1 cellular context compared by ENCODE assay signal in the genomic region with DNA sequence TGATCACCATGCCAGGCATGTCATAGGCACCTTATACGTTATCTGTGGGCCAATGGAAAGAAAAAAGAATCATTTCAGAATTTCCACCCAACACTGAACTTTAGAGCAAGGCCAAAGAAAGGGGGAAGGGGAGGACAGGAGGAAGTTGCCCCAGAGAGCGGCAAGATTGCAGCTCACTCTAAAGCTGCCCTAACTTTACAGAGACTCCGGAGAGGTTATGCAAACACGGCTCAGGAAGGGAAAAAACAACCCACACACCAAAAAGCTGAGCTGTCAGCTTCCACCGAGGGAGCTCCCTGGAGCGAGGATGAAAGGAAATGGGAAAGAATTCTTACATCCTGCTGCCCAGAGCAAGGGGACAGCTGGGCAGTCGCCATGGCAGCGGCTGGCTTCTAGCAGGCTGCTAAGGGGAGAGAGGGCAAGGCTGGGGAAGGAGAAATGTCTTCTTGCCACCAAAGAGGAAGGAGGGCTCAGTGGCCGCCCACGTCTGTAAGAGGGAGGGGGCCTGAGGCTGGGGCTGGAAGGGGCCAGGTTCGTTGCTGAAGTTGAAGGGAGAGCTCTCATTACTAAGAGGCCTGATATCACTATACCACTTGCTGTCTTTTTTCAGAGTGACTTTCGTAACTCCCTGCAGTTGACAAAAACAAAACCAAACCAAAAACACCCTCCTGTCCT.
TF ChIP-seq lines count a peak whose summit lies in the region.

No MANE protein-coding gene starts in this region.

TF ChIP-seq in K562, 482 proteins besides CTCF, POLR2A, EP300 and RAD21 (continued from another document and continues in another):
- TF ChIP-seq NR2C1 (IDR thresholded peaks at IDR 0.05) (no peak), NR2C1 (tag; IDR thresholded peaks at IDR 0.05) (no peak), MCM3 (IDR thresholded peaks at IDR 0.05) (no peak), PHF8 (IDR thresholded peaks at IDR 0.05; ENCODE audit: borderline replicate concordance, low read length) (peak; percentile 14; the same call in 1 of the 2 replicates), SAP30 (IDR thresholded peaks at IDR 0.05; ENCODE audit: borderline replicate concordance, insufficient read depth, low read depth, low read length, poor library complexity, severe bottlenecking) (no peak), MTF1 (CRISPR knock-in tag; IDR thresholded peaks at IDR 0.05; ENCODE audit: borderline replicate concordance) (no peak), ZNF316 (IDR thresholded peaks at IDR 0.05) (0 out of 2 replicates have a peak, but pooled peaks have one; percentile 8), FOXA3 (CRISPR knock-in tag; conservative IDR thresholded peaks at IDR 0.05 in 1 of 2, IDR thresholded peaks at IDR 0.05 in 1 of 2) (0 out of 4 replicates have a peak, but pooled peaks of 1 of the 2 experiments have one; percentile 21), DACH1 (IDR thresholded peaks at IDR 0.05; ENCODE audit: partially characterized antibody) (no peak), MBD2 (IDR thresholded peaks at IDR 0.05; ENCODE audit: borderline replicate concordance, low read depth) (no peak), SMC3 (conservative IDR thresholded peaks at IDR 0.05; ENCODE audit: insufficient read depth, low read depth, low read length) (no peak), ZFP36 (IDR thresholded peaks at IDR 0.05; ENCODE audit: low read depth, low read length, partially characterized antibody) (peak; percentile 0), ZNF311 (CRISPR knock-in tag; IDR thresholded peaks at IDR 0.05) (no peak), RCOR1 (IDR thresholded peaks at IDR 0.05; ENCODE audit: borderline replicate concordance in 1 of 2, low read depth in 2 of 2, low read length in 2 of 2) (0 out of 4 replicates have a peak, but pooled peaks of 1 of the 2 experiments have one; percentile 15), FOXP1 (CRISPR knock-in tag; IDR thresholded peaks at IDR 0.05) (no peak), DPF2 (IDR thresholded peaks at IDR 0.05) (no peak; the same call in 1 of the 2 replicates), HIVEP1 (CRISPR knock-in tag; IDR thresholded peaks at IDR 0.05) (no peak), MIER1 (IDR thresholded peaks at IDR 0.05; ENCODE audit: low read depth) (no peak), GTF2F1 (IDR thresholded peaks at IDR 0.05; ENCODE audit: low read depth, low read length) (no peak), ATF7 (IDR thresholded peaks at IDR 0.05) (peak; percentile 21; the same call in 1 of the 2 replicates), CEBPB (tag; IDR thresholded peaks at IDR 0.05) (peak; percentile 74), ZNF133 (CRISPR knock-in tag; IDR thresholded peaks at IDR 0.05) (no peak), CEBPG (CRISPR knock-in tag; IDR thresholded peaks at IDR 0.05) (0 out of 2 replicates have a peak, but pooled peaks have one; percentile 31), CEBPG (tag; conservative IDR thresholded peaks at IDR 0.05 in 1 of 2, IDR thresholded peaks at IDR 0.05 in 1 of 2) (peak in 1 of 2 experiments; percentile 58; a peak in 2 of 4 replicates), HNRNPLL (IDR thresholded peaks at IDR 0.05; ENCODE audit: low read depth, low read length, poor library complexity, severe bottlenecking) (no peak), KAT2B (IDR thresholded peaks at IDR 0.05; ENCODE audit: low read depth, low read length) (no peak), C11orf30 (IDR thresholded peaks at IDR 0.05; ENCODE audit: low read depth) (no peak), CBX2 (IDR thresholded peaks at IDR 0.05; ENCODE audit: insufficient read depth, low read length, poor library complexity, severe bottlenecking) (no peak), RFX1 (IDR thresholded peaks at IDR 0.05) (peak; percentile 78), RNF2 (IDR thresholded peaks at IDR 0.05) (no peak), MCM7 (IDR thresholded peaks at IDR 0.05) (no peak), GTF2E2 (tag; IDR thresholded peaks at IDR 0.05) (0 out of 2 replicates have a peak, but pooled peaks have one; percentile 15), TAF1 (IDR thresholded peaks at IDR 0.05; ENCODE audit: control insufficient read depth, extremely low read depth, insufficient read depth, low read length, severe bottlenecking) (no peak), RBM17 (IDR thresholded peaks at IDR 0.05; ENCODE audit: borderline replicate concordance, low read depth, low read length) (no peak), ARHGAP35 (IDR thresholded peaks at IDR 0.05; ENCODE audit: partially characterized antibody) (no peak), FUS (optimal IDR thresholded peaks at IDR 0.05; ENCODE audit: low read depth, low read length) (no peak), PTRF (tag; IDR thresholded peaks at IDR 0.05) (no peak), PTBP1 (IDR thresholded peaks at IDR 0.05; ENCODE audit: low read depth, low read length) (no peak), DDX20 (tag; IDR thresholded peaks at IDR 0.05; ENCODE audit: low read depth) (no peak), PHTF2 (CRISPR knock-in tag; IDR thresholded peaks at IDR 0.05) (no peak), CBX3 (IDR thresholded peaks at IDR 0.05; ENCODE audit: borderline replicate concordance in 1 of 2, low read length in 2 of 2) (no peak), EGR1 (conservative IDR thresholded peaks at IDR 0.05) (peak; percentile 92), MAFF (IDR thresholded peaks at IDR 0.05; ENCODE audit: low read length) (no peak), POLR2H (tag; IDR thresholded peaks at IDR 0.05; ENCODE audit: low read depth) (no peak), SMARCE1 (IDR thresholded peaks at IDR 0.05) (0 out of 2 replicates have a peak, but pooled peaks have one; percentile 16), ZBED1 (IDR thresholded peaks at IDR 0.05) (no peak), ZSCAN29 (IDR thresholded peaks at IDR 0.05) (no peak), NELFE (IDR thresholded peaks at IDR 0.05; ENCODE audit: insufficient read depth, insufficient read length) (no peak), ZNF644 (tag; IDR thresholded peaks at IDR 0.05; ENCODE audit: low read depth) (0 out of 2 replicates have a peak, but pooled peaks have one; percentile 47), ZC3H11A (IDR thresholded peaks at IDR 0.05; ENCODE audit: low read depth, low read length) (no peak), CBX5 (IDR thresholded peaks at IDR 0.05; ENCODE audit: borderline replicate concordance, low read depth) (no peak)
- TF ChIP-seq, protein P1, sequence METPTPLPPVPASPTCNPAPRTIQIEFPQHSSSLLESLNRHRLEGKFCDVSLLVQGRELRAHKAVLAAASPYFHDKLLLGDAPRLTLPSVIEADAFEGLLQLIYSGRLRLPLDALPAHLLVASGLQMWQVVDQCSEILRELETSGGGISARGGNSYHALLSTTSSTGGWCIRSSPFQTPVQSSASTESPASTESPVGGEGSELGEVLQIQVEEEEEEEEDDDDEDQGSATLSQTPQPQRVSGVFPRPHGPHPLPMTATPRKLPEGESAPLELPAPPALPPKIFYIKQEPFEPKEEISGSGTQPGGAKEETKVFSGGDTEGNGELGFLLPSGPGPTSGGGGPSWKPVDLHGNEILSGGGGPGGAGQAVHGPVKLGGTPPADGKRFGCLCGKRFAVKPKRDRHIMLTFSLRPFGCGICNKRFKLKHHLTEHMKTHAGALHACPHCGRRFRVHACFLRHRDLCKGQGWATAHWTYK (CRISPR knock-in tag; IDR thresholded peaks at IDR 0.05), result 0 out of 2 replicates have a peak, but pooled peaks have one; percentile 53
- TF ChIP-seq, protein P2, sequence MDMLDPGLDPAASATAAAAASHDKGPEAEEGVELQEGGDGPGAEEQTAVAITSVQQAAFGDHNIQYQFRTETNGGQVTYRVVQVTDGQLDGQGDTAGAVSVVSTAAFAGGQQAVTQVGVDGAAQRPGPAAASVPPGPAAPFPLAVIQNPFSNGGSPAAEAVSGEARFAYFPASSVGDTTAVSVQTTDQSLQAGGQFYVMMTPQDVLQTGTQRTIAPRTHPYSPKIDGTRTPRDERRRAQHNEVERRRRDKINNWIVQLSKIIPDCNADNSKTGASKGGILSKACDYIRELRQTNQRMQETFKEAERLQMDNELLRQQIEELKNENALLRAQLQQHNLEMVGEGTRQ (CRISPR knock-in tag; IDR thresholded peaks at IDR 0.05), result no peak
- TF ChIP-seq, protein P3, sequence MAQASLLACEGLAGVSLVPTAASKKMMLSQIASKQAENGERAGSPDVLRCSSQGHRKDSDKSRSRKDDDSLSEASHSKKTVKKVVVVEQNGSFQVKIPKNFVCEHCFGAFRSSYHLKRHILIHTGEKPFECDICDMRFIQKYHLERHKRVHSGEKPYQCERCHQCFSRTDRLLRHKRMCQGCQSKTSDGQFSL (CRISPR knock-in tag; IDR thresholded peaks at IDR 0.05), result no peak
- TF ChIP-seq, protein P3 (tag; IDR thresholded peaks at IDR 0.05), result no peak
- TF ChIP-seq, protein P4, sequence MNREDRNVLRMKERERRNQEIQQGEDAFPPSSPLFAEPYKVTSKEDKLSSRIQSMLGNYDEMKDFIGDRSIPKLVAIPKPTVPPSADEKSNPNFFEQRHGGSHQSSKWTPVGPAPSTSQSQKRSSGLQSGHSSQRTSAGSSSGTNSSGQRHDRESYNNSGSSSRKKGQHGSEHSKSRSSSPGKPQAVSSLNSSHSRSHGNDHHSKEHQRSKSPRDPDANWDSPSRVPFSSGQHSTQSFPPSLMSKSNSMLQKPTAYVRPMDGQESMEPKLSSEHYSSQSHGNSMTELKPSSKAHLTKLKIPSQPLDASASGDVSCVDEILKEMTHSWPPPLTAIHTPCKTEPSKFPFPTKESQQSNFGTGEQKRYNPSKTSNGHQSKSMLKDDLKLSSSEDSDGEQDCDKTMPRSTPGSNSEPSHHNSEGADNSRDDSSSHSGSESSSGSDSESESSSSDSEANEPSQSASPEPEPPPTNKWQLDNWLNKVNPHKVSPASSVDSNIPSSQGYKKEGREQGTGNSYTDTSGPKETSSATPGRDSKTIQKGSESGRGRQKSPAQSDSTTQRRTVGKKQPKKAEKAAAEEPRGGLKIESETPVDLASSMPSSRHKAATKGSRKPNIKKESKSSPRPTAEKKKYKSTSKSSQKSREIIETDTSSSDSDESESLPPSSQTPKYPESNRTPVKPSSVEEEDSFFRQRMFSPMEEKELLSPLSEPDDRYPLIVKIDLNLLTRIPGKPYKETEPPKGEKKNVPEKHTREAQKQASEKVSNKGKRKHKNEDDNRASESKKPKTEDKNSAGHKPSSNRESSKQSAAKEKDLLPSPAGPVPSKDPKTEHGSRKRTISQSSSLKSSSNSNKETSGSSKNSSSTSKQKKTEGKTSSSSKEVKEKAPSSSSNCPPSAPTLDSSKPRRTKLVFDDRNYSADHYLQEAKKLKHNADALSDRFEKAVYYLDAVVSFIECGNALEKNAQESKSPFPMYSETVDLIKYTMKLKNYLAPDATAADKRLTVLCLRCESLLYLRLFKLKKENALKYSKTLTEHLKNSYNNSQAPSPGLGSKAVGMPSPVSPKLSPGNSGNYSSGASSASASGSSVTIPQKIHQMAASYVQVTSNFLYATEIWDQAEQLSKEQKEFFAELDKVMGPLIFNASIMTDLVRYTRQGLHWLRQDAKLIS (CRISPR knock-in tag; IDR thresholded peaks at IDR 0.05), result no peak
- TF ChIP-seq, protein P5, sequence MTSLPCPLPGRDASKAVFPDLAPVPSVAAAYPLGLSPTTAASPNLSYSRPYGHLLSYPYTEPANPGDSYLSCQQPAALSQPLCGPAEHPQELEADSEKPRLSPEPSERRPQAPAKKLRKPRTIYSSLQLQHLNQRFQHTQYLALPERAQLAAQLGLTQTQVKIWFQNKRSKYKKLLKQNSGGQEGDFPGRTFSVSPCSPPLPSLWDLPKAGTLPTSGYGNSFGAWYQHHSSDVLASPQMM (CRISPR knock-in tag; IDR thresholded peaks at IDR 0.05), result no peak
- TF ChIP-seq, protein P6, sequence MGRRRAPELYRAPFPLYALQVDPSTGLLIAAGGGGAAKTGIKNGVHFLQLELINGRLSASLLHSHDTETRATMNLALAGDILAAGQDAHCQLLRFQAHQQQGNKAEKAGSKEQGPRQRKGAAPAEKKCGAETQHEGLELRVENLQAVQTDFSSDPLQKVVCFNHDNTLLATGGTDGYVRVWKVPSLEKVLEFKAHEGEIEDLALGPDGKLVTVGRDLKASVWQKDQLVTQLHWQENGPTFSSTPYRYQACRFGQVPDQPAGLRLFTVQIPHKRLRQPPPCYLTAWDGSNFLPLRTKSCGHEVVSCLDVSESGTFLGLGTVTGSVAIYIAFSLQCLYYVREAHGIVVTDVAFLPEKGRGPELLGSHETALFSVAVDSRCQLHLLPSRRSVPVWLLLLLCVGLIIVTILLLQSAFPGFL (CRISPR knock-in tag; IDR thresholded peaks at IDR 0.05), result no peak
- TF ChIP-seq, protein P7, sequence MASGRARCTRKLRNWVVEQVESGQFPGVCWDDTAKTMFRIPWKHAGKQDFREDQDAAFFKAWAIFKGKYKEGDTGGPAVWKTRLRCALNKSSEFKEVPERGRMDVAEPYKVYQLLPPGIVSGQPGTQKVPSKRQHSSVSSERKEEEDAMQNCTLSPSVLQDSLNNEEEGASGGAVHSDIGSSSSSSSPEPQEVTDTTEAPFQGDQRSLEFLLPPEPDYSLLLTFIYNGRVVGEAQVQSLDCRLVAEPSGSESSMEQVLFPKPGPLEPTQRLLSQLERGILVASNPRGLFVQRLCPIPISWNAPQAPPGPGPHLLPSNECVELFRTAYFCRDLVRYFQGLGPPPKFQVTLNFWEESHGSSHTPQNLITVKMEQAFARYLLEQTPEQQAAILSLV (tag; IDR thresholded peaks at IDR 0.05), result no peak
- TF ChIP-seq, protein P8, sequence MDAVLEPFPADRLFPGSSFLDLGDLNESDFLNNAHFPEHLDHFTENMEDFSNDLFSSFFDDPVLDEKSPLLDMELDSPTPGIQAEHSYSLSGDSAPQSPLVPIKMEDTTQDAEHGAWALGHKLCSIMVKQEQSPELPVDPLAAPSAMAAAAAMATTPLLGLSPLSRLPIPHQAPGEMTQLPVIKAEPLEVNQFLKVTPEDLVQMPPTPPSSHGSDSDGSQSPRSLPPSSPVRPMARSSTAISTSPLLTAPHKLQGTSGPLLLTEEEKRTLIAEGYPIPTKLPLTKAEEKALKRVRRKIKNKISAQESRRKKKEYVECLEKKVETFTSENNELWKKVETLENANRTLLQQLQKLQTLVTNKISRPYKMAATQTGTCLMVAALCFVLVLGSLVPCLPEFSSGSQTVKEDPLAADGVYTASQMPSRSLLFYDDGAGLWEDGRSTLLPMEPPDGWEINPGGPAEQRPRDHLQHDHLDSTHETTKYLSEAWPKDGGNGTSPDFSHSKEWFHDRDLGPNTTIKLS (IDR thresholded peaks at IDR 0.05; ENCODE audit: borderline replicate concordance, low read depth), result no peak
- TF ChIP-seq, protein P9, sequence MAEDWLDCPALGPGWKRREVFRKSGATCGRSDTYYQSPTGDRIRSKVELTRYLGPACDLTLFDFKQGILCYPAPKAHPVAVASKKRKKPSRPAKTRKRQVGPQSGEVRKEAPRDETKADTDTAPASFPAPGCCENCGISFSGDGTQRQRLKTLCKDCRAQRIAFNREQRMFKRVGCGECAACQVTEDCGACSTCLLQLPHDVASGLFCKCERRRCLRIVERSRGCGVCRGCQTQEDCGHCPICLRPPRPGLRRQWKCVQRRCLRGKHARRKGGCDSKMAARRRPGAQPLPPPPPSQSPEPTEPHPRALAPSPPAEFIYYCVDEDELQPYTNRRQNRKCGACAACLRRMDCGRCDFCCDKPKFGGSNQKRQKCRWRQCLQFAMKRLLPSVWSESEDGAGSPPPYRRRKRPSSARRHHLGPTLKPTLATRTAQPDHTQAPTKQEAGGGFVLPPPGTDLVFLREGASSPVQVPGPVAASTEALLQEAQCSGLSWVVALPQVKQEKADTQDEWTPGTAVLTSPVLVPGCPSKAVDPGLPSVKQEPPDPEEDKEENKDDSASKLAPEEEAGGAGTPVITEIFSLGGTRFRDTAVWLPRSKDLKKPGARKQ (CRISPR knock-in tag; IDR thresholded peaks at IDR 0.05), result 0 out of 2 replicates have a peak, but pooled peaks have one; percentile 13
